ENCODE assay signal across 8 cellular contexts in the genomic region with DNA sequence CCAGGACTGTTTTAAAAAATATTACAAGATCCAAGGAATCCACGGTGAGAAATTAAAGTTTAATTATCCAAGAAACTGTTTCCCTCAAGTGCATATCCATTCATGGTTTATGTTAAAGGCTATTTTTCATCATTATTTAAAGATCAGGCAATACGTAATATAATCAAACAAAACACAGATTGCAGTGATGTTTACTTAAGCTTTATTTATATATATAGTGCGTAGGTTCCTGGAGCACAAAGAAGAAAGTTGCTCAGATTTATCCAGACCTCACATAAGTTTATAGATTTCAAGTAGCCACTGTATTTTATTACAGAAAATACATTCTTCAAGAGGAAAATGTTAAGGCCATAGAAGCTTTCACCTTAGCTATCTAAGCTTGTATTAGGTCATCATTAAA.
DNase-seq lines count a peak whose midpoint lies in the region; ATAC-seq, FAIRE-seq and TF ChIP-seq lines count a peak whose summit lies in the region.

No MANE protein-coding gene starts in this region.

- no peak for DNase-seq in CD4-positive, CD25-positive, alpha-beta regulatory T cell
- DNase-seq in LNCaP clone FGC (ENCODE audit: low read depth) (no peak), chondrocyte (ENCODE audit: low spot score) (no peak), GM10266 (ENCODE audit: extremely low spot score) (no peak), dedifferentiated amniotic fluid mesenchymal stem cell (ENCODE audit: extremely low spot score) (no peak), GM12892 (ENCODE audit: insufficient read length) (no peak), NCI-H446 (lab: John Stamatoyannopoulos, UW) (no peak)

- H3K4me3 Mint-ChIP-seq in CD4-positive, CD25-positive, alpha-beta regulatory T cell: peak overlapping the region; percentile 85 to 99 (median 92)
- H3K4me3 Mint-ChIP-seq in chondrocyte (ENCODE audit: unreplicated experiment): peak overlapping the region; percentile 46

- no peaks in the 10 kb centered on the region for H3K9me2 ChIP-seq in neural cell (ENCODE audit: insufficient read depth, low read length)

- H3K4me2 ChIP-seq in neural cell (ENCODE audit: low read length): no peak overlapping the region

- FAIRE-seq in GM12892 (lab: Jason Lieb, UNC): no peak

- H3K4me1 ChIP-seq in CD4-positive, CD25-positive, alpha-beta regulatory T cell (ENCODE audit: control insufficient read depth, insufficient read depth, low read length, poor library complexity, severe bottlenecking): peaks cover 92% of the 10 kb centered on the region

- peaks cover 12% of the 10 kb centered on the region for H3K27me3 Mint-ChIP-seq in CD4-positive, CD25-positive, alpha-beta regulatory T cell
- H3K27me3 Mint-ChIP-seq in chondrocyte (ENCODE audit: low read depth): no peaks in the 10 kb centered on the region

- TF ChIP-seq POLR2A in GM12892 (IDR thresholded peaks at IDR 0.05; ENCODE audit: low read depth, low read length): no peak

- H3K4me3 ChIP-seq in CD4-positive, CD25-positive, alpha-beta regulatory T cell (ENCODE audit: low read depth, low read length): peak overlapping the region; percentile 95
- peak overlapping the region; percentile 46 for H3K4me3 ChIP-seq in LNCaP clone FGC (ENCODE audit: low read depth, low read length)
- peak overlapping the region; percentile 38 for H3K4me3 ChIP-seq in neural cell (ENCODE audit: low read length)

- no peaks in the 10 kb centered on the region for H4K20me1 ChIP-seq in neural cell (ENCODE audit: insufficient read depth)

- peaks cover 27% of the 10 kb centered on the region for H3K36me3 Mint-ChIP-seq in CD4-positive, CD25-positive, alpha-beta regulatory T cell
- peaks cover 2% of the 10 kb centered on the region for H3K36me3 Mint-ChIP-seq in chondrocyte (ENCODE audit: low read depth)

- H3K27ac ChIP-seq in CD4-positive, CD25-positive, alpha-beta regulatory T cell (ENCODE audit: insufficient read depth, low read length, poor library complexity, severe bottlenecking): peak overlapping the region; percentile 97
- no peak overlapping the region for H3K27ac ChIP-seq in neural cell (ENCODE audit: low read length)

- TF ChIP-seq RAD21 in neural cell (conservative IDR thresholded peaks at IDR 0.05): no peak

- no peaks in the 10 kb centered on the region for H3F3A ChIP-seq in neural cell (ENCODE audit: insufficient read depth, low read length, poor library complexity, severe bottlenecking)

- H3K4me1 Mint-ChIP-seq in CD4-positive, CD25-positive, alpha-beta regulatory T cell: peaks cover 57 to 92% (median 75%) of the 10 kb centered on the region in 4 donors
- H3K4me1 Mint-ChIP-seq in chondrocyte (ENCODE audit: low read depth): peaks cover 47% of the 10 kb centered on the region

- H3K9me3 Mint-ChIP-seq in CD4-positive, CD25-positive, alpha-beta regulatory T cell: no peaks in the 10 kb centered on the region
- H3K9me3 Mint-ChIP-seq in chondrocyte (ENCODE audit: low read depth): no peaks in the 10 kb centered on the region

- peak overlapping the region in 2 of 3 donors; percentile 87 to 96 for H3K27ac Mint-ChIP-seq in CD4-positive, CD25-positive, alpha-beta regulatory T cell
- H3K27ac Mint-ChIP-seq in chondrocyte (ENCODE audit: unreplicated experiment): peak overlapping the region; percentile 43

- H3K9ac ChIP-seq in neural cell (ENCODE audit: low read length): no peak overlapping the region

- TF ChIP-seq CTCF in LNCaP clone FGC (IDR thresholded peaks at IDR 0.05; ENCODE audit: control insufficient read depth, extremely low read depth, insufficient read depth): no peak
- no peak for TF ChIP-seq CTCF in chondrocyte (IDR thresholded peaks at IDR 0.05)
- no peak for TF ChIP-seq CTCF in neural cell (IDR thresholded peaks at IDR 0.05; ENCODE audit: poor library complexity, severe bottlenecking)
- TF ChIP-seq CTCF in GM10266 (IDR thresholded peaks at IDR 0.05; ENCODE audit: control insufficient read depth, insufficient read depth, low read depth, missing control alignments): no peak

- no peak for ATAC-seq in CD4-positive, CD25-positive, alpha-beta regulatory T cell (ENCODE audit: low read depth in 2 of 2)

- no peaks in the 10 kb centered on the region for H3K79me2 ChIP-seq in neural cell (replicated peaks; ENCODE audit: insufficient read depth, low read length)

- peaks cover 25% of the 10 kb centered on the region for H3K36me3 ChIP-seq in CD4-positive, CD25-positive, alpha-beta regulatory T cell (ENCODE audit: control insufficient read depth, insufficient read depth, low read length)
- H3K36me3 ChIP-seq in neural cell (ENCODE audit: insufficient read depth, low read length): no peaks in the 10 kb centered on the region

- no peak for TF ChIP-seq EP300 in neural cell (conservative IDR thresholded peaks at IDR 0.05; ENCODE audit: poor library complexity, severe bottlenecking)

- no peak overlapping the region for H2AFZ ChIP-seq in neural cell (ENCODE audit: low read depth, low read length)

- H3K27me3 ChIP-seq in CD4-positive, CD25-positive, alpha-beta regulatory T cell (ENCODE audit: control insufficient read depth, insufficient read depth, low read length): no peaks in the 10 kb centered on the region
- no peaks in the 10 kb centered on the region for H3K27me3 ChIP-seq in neural cell (ENCODE audit: insufficient read depth, low read depth, low read length)

- H3K9me3 ChIP-seq in CD4-positive, CD25-positive, alpha-beta regulatory T cell (ENCODE audit: control insufficient read depth in 2 of 2, low read length in 2 of 2): no peaks in the 10 kb centered on the region
- no peaks in the 10 kb centered on the region for H3K9me3 ChIP-seq in neural cell (ENCODE audit: low read length)

TF ChIP-seq in neural cell, 6 proteins besides CTCF, POLR2A, EP300 and RAD21:
- TF ChIP-seq EZH2 (IDR thresholded peaks at IDR 0.05; ENCODE audit: borderline replicate concordance, insufficient read depth, low read length, poor library complexity, severe bottlenecking) (no peak), REST (IDR thresholded peaks at IDR 0.05; ENCODE audit: borderline replicate concordance) (no peak), TAF1 (IDR thresholded peaks at IDR 0.05; ENCODE audit: low read depth) (no peak), POLR2AphosphoS5 (IDR thresholded peaks at IDR 0.05) (no peak), SMC3 (conservative IDR thresholded peaks at IDR 0.05; ENCODE audit: poor library complexity) (no peak), MXI1 (conservative IDR thresholded peaks at IDR 0.05; ENCODE audit: poor library complexity, severe bottlenecking) (no peak)
TF ChIP-seq in neural cell: peak in this region for 0.

Comparison
In these comparisons a context has a peak if more than half of its experiments do, and no peak if none do; other contexts are left out.
1. H3K4me3 ChIP-seq: peak in every context shown above with its lines; median percentile 95 in CD4-positive, CD25-positive, alpha-beta regulatory T cell; 46 in LNCaP clone FGC; 38 in neural cell.